9 cellular contexts compared by ENCODE assay signal in genomic region chr6:163355471-163355991, GRCh38. TPM values are rescaled to one million over a fixed set of nuclear protein-coding genes. Genes with fewer than 3 reads are reported as not detected.
DNase-seq lines count a peak whose midpoint lies in the region; ATAC-seq and TF ChIP-seq lines count a peak whose summit lies in the region.
"Had no signal": no experiment of that assay in that cellular context is flagged by ENCODE, and none has a peak within 500 bp of the region (broad histone marks: within the 10 kb centered on the region; RNA-seq: fewer than 3 reads in every experiment).

No MANE protein-coding gene starts in this region.

- 86% methylated on average over 2 of the region's 8 CpGs; no CpG with 5 or more reads in 1 of the 2 experiments for WGBS in mesodermal cell (ENCODE audit: insufficient coverage in 2 of 2), 2 experiments

- H3K27ac ChIP-seq in caudate nucleus (ENCODE audit: low read depth, low read length) (peak overlapping the region; percentile 81), mesodermal cell (ENCODE audit: low read depth, low read length, severe bottlenecking) (peak overlapping the region; percentile 98)
- H3K27ac ChIP-seq: epithelial cell of prostate had no signal

- peaks cover 27% of the 10 kb centered on the region for H3K4me1 ChIP-seq in mesodermal cell (ENCODE audit: control insufficient read depth, insufficient read depth, low read length, poor library complexity, severe bottlenecking)

- peak in 43 of 61 donors; percentile 16 to 72 (median 47) for DNase-seq in caudate nucleus (lab: John Stamatoyannopoulos, UW)
- no peak for DNase-seq in HEK293T (ENCODE audit: extremely low spot score)
- DNase-seq in stimulated activated naive CD4-positive, alpha-beta T cell (lab: John Stamatoyannopoulos, UW): no peak
- DNase-seq in HUDEP-2 (lab: John Stamatoyannopoulos, UW; ENCODE audit: unreplicated experiment in 76 of 76): no peak
- no peak for DNase-seq in stimulated activated CD4-positive, alpha-beta T cell treated with anti-CD3 and anti-CD28 coated beads, Interleukin-1b, Interleukin-23, amount 100 ng/mL, for 48 hours

- CTCF ChIA-PET in HEK293T (lab: Yijun Ruan, JAX): no interaction called here

- peak; percentile 12 for ATAC-seq in GM18861 (IDR thresholded peaks at IDR 0.05; ENCODE audit: unreplicated experiment)
- peak; percentile 27 for ATAC-seq in HG03565 (IDR thresholded peaks at IDR 0.05; ENCODE audit: unreplicated experiment)

- no peak overlapping the region for H3K4me3 ChIP-seq in mesodermal cell (ENCODE audit: extremely low read depth, insufficient read depth, low read length, poor library complexity, severe bottlenecking)

- no peaks in the 10 kb centered on the region for H3K9me3 ChIP-seq in mesodermal cell (ENCODE audit: control insufficient read depth, low read length)

- no peaks in the 10 kb centered on the region for H3K36me3 ChIP-seq in mesodermal cell (ENCODE audit: control insufficient read depth, insufficient read depth, low read length)

- POLR2A ChIA-PET in HEK293T (lab: Yijun Ruan, JAX): no interaction called here

TF ChIP-seq in HEK293T, 16 proteins besides CTCF, POLR2A, EP300 and RAD21:
- TF ChIP-seq PKNOX1 (IDR thresholded peaks at IDR 0.05) (no peak), TARDBP (IDR thresholded peaks at IDR 0.05) (no peak), L3MBTL2 (conservative IDR thresholded peaks at IDR 0.05) (no peak), FOXM1 (IDR thresholded peaks at IDR 0.05; ENCODE audit: borderline replicate concordance) (no peak), CTBP1 (IDR thresholded peaks at IDR 0.05; ENCODE audit: borderline replicate concordance) (no peak), ARNT (IDR thresholded peaks at IDR 0.05) (no peak), SUZ12 (IDR thresholded peaks at IDR 0.05) (no peak), NFRKB (IDR thresholded peaks at IDR 0.05) (no peak), HDGF (IDR thresholded peaks at IDR 0.05; ENCODE audit: borderline replicate concordance) (no peak), ZNF384 (IDR thresholded peaks at IDR 0.05) (no peak), SP1 (IDR thresholded peaks at IDR 0.05) (no peak), LEF1 (IDR thresholded peaks at IDR 0.05; ENCODE audit: borderline replicate concordance) (no peak), BHLHE40 (IDR thresholded peaks at IDR 0.05; ENCODE audit: borderline replicate concordance) (no peak), ELF4 (IDR thresholded peaks at IDR 0.05) (no peak)

RNA-seq across cellular contexts. Expression of gene QKI, which starts 59.0 kb away (rescaled TPM):
- polyA plus RNA-seq in mesodermal cell (2013, experiment 1 of 2): 192 TPM
- polyA plus RNA-seq in mesodermal cell (2013, experiment 2 of 2): 196 TPM

Comparison
In these comparisons a context has a peak if more than half of its experiments do, and no peak if none do; other contexts are left out.
1. DNase-seq: peak in caudate nucleus (43 of 61); none in HEK293T (single experiment), stimulated activated naive CD4-positive, alpha-beta T cell (0 of 6), HUDEP-2 (0 of 76) and stimulated activated CD4-positive, alpha-beta T cell treated with anti-CD3 and anti-CD28 coated beads, Interleukin-1b, Interleukin-23, amount 100 ng/mL, for 48 hours (single experiment).